18 cellular contexts compared by ENCODE assay signal in the genomic region with DNA sequence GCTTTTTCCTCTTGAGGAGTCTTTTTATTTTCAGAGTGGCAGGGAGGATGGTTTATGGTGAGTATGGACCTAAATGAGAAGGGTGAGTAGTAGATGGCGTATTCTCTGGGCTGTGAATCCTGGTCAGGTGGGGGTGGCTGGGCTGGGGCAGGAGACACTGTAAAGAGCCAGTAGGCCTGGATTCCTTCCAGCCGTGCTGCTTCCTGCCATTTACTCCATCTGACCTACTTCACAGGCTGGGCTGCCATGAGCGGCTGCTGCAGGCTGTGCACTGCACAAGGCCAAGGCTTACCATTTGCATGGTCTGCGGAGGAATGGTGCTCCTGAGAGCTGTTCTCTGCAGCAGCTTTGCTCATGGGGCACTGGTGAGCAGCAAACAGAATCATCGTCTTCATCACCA.
DNase-seq lines count a peak whose midpoint lies in the region; ATAC-seq and TF ChIP-seq lines count a peak whose summit lies in the region.
"Had no signal": no experiment of that assay in that cellular context is flagged by ENCODE, and none has a peak within 500 bp of the region (broad histone marks: within the 10 kb centered on the region; RNA-seq: fewer than 3 reads in every experiment).

No MANE protein-coding gene starts in this region.

- H3K36me3 ChIP-seq in KMS-11 (ENCODE audit: insufficient read depth) (no peaks in the 10 kb centered on the region), heart left ventricle (no peaks in the 10 kb centered on the region), psoas muscle (ENCODE audit: insufficient read depth in 1 of 2, low read depth in 1 of 2) (no peaks in the 10 kb centered on the region)

- ATAC-seq in heart left ventricle (peak in 3 of 4 donors; percentile 55 to 80 (median 64)), psoas muscle (peak in 3 of 4 donors; percentile 63 to 84 (median 79)), HG03139 (IDR thresholded peaks at IDR 0.05; ENCODE audit: unreplicated experiment) (no peak), GM19455 (IDR thresholded peaks at IDR 0.05; ENCODE audit: unreplicated experiment) (no peak)
- ATAC-seq: left colon had no signal

- TF ChIP-seq CTCF in KMS-11 (conservative IDR thresholded peaks at IDR 0.05; ENCODE audit: low read depth, low read length) (no peak), heart left ventricle (IDR thresholded peaks at IDR 0.05) (no peak), psoas muscle (IDR thresholded peaks at IDR 0.05) (no peak), GM20000 (IDR thresholded peaks at IDR 0.05; ENCODE audit: extremely low read depth, missing control alignments) (no peak)

- no peaks in the 10 kb centered on the region for H4K20me1 ChIP-seq in KMS-11 (ENCODE audit: insufficient read depth)

- no peak overlapping the region; the same call in 1 of the 2 replicates for H2AFZ ChIP-seq in KMS-11 (ENCODE audit: low read depth)

- H3K9me3 ChIP-seq in heart left ventricle (no peaks in the 10 kb centered on the region), psoas muscle (no peaks in the 10 kb centered on the region)
- H3K9me3 ChIP-seq: Caco-2 had no signal

- DNase-seq in SK-N-DZ (ENCODE audit: low spot score) = peak; percentile 5
- peak in 2 of 5 donors; percentile 40 to 62 for DNase-seq in heart left ventricle
- no peak for DNase-seq in psoas muscle
- no peak for DNase-seq in GM20000 (ENCODE audit: low spot score)
- DNase-seq: activated CD4-positive, alpha-beta T cell treated with anti-CD3 and anti-CD28 coated beads, Interleukin-2, amount 10 ng/mL, durations not matched to agents 7 days and 5 days; activated naive CD4-positive, alpha-beta T cell treated with Interleukin-2 at 50 U/mL for 16 hours; aorta; Caco-2; foreskin fibroblast; left colon; NCI-H1436 treated with DMSO at 0.1 percent for 48 hours; NK-92 treated with Interleukin-12 subunit alpha and Interleukin-12 subunit beta, amount 100 ng/mL, for 24 hours; RPMI8226; stimulated activated CD4-positive, alpha-beta T cell treated with anti-CD3 and anti-CD28 coated beads, Interleukin-2, amount 100 ng/mL, for 24 hours had no signal

- intact Hi-C loops in heart left ventricle (cut with DNase I) (no loop called here), psoas muscle (cut with DNase I) (loop anchor here in 1 of 2 donors (10.0 kb wide), 1 partner anchor 62 kb away; no protein-coding TSS in a partner anchor)

- H3K9ac ChIP-seq in KMS-11 = no peak overlapping the region; the same call in 1 of the 2 replicates

- 52 to 69% (median 59%) methylated on average over 5 of the region's 5 CpGs for WGBS in heart left ventricle, 4 donors
- 41 to 67% (median 57%) methylated on average over 5 of the region's 5 CpGs for WGBS in psoas muscle, 3 donors

- no peaks in the 10 kb centered on the region for H3K27me3 ChIP-seq in KMS-11 (ENCODE audit: insufficient read depth, low read depth)
- peaks cover 0 to 10% (median 0%) of the 10 kb centered on the region in 9 donors for H3K27me3 ChIP-seq in heart left ventricle
- no peaks in the 10 kb centered on the region for H3K27me3 ChIP-seq in psoas muscle (ENCODE audit: insufficient read depth in 3 of 3, low read length in 2 of 3)

- peak overlapping the region; percentile 99; the same call in 1 of the 2 replicates for H3K27ac ChIP-seq in KMS-11
- H3K27ac ChIP-seq in heart left ventricle = no peak overlapping the region
- H3K27ac ChIP-seq in psoas muscle = no peak overlapping the region
- H3K27ac ChIP-seq: coronary artery had no signal

- no peaks in the 10 kb centered on the region for H3K79me2 ChIP-seq in KMS-11 (ENCODE audit: insufficient read depth, low read depth)

- H3K4me3 ChIP-seq in KMS-11 (IDR thresholded peaks at IDR 0.05; ENCODE audit: insufficient read depth, low read depth, low read length) (no peak overlapping the region), heart left ventricle (no peak overlapping the region), psoas muscle (no peak overlapping the region)
- H3K4me3 ChIP-seq: coronary artery had no signal

- peaks cover 71% of the 10 kb centered on the region for H3K4me1 ChIP-seq in KMS-11 (ENCODE audit: low read depth, poor library complexity, severe bottlenecking)
- no peaks in the 10 kb centered on the region for H3K4me1 ChIP-seq in heart left ventricle
- no peaks in the 10 kb centered on the region for H3K4me1 ChIP-seq in psoas muscle
- H3K4me1 ChIP-seq: Caco-2 had no signal

- peak overlapping the region; percentile 99; the same call in 1 of the 2 replicates for H3K4me2 ChIP-seq in KMS-11

- TF ChIP-seq POLR2A in heart left ventricle (IDR thresholded peaks at IDR 0.05) = no peak

Comparison
In these comparisons a context has a peak if more than half of its experiments do, and no peak if none do; other contexts are left out.
1. ATAC-seq: peak in heart left ventricle (3 of 4) and psoas muscle (3 of 4); none in HG03139 (single experiment) and GM19455 (single experiment).